Comparison of ENCODE assay signal across 1 cellular context in genomic region chr10:22340362-22341189, GRCh38.
TF ChIP-seq lines count a peak whose summit lies in the region.

No MANE protein-coding gene starts in this region.

TF ChIP-seq in HEK293, 187 proteins besides CTCF, POLR2A, EP300 and RAD21 (continued from another document and continues in another):
- no peak for TF ChIP-seq ZNF148 (tag by site-specific recombination; IDR thresholded peaks at IDR 0.05; ENCODE audit: borderline replicate concordance)
- TF ChIP-seq, protein P1, sequence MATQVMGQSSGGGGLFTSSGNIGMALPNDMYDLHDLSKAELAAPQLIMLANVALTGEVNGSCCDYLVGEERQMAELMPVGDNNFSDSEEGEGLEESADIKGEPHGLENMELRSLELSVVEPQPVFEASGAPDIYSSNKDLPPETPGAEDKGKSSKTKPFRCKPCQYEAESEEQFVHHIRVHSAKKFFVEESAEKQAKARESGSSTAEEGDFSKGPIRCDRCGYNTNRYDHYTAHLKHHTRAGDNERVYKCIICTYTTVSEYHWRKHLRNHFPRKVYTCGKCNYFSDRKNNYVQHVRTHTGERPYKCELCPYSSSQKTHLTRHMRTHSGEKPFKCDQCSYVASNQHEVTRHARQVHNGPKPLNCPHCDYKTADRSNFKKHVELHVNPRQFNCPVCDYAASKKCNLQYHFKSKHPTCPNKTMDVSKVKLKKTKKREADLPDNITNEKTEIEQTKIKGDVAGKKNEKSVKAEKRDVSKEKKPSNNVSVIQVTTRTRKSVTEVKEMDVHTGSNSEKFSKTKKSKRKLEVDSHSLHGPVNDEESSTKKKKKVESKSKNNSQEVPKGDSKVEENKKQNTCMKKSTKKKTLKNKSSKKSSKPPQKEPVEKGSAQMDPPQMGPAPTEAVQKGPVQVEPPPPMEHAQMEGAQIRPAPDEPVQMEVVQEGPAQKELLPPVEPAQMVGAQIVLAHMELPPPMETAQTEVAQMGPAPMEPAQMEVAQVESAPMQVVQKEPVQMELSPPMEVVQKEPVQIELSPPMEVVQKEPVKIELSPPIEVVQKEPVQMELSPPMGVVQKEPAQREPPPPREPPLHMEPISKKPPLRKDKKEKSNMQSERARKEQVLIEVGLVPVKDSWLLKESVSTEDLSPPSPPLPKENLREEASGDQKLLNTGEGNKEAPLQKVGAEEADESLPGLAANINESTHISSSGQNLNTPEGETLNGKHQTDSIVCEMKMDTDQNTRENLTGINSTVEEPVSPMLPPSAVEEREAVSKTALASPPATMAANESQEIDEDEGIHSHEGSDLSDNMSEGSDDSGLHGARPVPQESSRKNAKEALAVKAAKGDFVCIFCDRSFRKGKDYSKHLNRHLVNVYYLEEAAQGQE (tag by site-specific recombination; IDR thresholded peaks at IDR 0.05) = no peak
- TF ChIP-seq ZFP41 (tag by site-specific recombination; IDR thresholded peaks at IDR 0.05; ENCODE audit: borderline replicate concordance) = no peak
- TF ChIP-seq ZSCAN23 (tag by site-specific recombination; IDR thresholded peaks at IDR 0.05) = no peak
- peak; percentile 39; the same call in 1 of the 2 replicates for TF ChIP-seq ZBTB48 (tag by site-specific recombination; IDR thresholded peaks at IDR 0.05)
- no peak for TF ChIP-seq HIC1 (tag by site-specific recombination; IDR thresholded peaks at IDR 0.05)
- TF ChIP-seq, protein P2, sequence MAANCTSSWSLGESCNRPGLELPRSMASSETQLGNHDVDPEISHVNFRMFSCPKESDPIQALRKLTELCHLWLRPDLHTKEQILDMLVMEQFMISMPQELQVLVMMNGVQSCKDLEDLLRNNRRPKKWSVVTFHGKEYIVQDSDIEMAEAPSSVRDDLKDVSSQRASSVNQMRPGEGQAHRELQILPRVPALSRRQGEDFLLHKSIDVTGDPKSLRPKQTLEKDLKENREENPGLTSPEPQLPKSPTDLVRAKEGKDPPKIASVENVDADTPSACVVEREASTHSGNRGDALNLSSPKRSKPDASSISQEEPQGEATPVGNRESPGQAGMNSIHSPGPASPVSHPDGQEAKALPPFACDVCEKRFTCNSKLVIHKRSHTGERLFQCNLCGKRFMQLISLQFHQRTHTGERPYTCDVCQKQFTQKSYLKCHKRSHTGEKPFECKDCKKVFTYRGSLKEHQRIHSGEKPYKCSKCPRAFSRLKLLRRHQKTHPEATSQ (tag by site-specific recombination; IDR thresholded peaks at IDR 0.05) = 0 out of 2 replicates have a peak, but pooled peaks have one; percentile 25
- TF ChIP-seq ZNF140 (tag by site-specific recombination; IDR thresholded peaks at IDR 0.05) = no peak
- TF ChIP-seq ZNF24 (tag by site-specific recombination; IDR thresholded peaks at IDR 0.05) = no peak
- peak; percentile 27; the same call in 1 of the 2 replicates for TF ChIP-seq ZBTB8A (tag by site-specific recombination; IDR thresholded peaks at IDR 0.05)
- TF ChIP-seq ZNF214 (tag by site-specific recombination; IDR thresholded peaks at IDR 0.05; ENCODE audit: borderline replicate concordance) = no peak
- TF ChIP-seq ZNF571 (tag by site-specific recombination; IDR thresholded peaks at IDR 0.05) = no peak
- no peak for TF ChIP-seq ZNF175 (tag by site-specific recombination; IDR thresholded peaks at IDR 0.05)
- TF ChIP-seq SP2 (tag by site-specific recombination; IDR thresholded peaks at IDR 0.05) = peak; percentile 36; the same call in 1 of the 2 replicates
- no peak for TF ChIP-seq ZNF558 (tag by site-specific recombination; IDR thresholded peaks at IDR 0.05)
- no peak for TF ChIP-seq ZNF157 (tag by site-specific recombination; IDR thresholded peaks at IDR 0.05)
- 0 out of 2 replicates have a peak, but pooled peaks have one; percentile 5 for TF ChIP-seq ZNF76 (tag by site-specific recombination; IDR thresholded peaks at IDR 0.05; ENCODE audit: borderline replicate concordance, low read depth)
- no peak for TF ChIP-seq ZNF18 (tag by site-specific recombination; IDR thresholded peaks at IDR 0.05)
- no peak for TF ChIP-seq FEZF1 (tag by site-specific recombination; IDR thresholded peaks at IDR 0.05)
- peak; percentile 52; the same call in 1 of the 2 replicates for TF ChIP-seq ZEB2 (tag by site-specific recombination; IDR thresholded peaks at IDR 0.05)
- TF ChIP-seq ZNF610 (tag by site-specific recombination; IDR thresholded peaks at IDR 0.05; ENCODE audit: borderline replicate concordance) = no peak
- no peak for TF ChIP-seq KLF9 (tag by site-specific recombination; IDR thresholded peaks at IDR 0.05; ENCODE audit: low read depth)
- no peak for TF ChIP-seq ZNF37A (tag by site-specific recombination; IDR thresholded peaks at IDR 0.05)
- no peak for TF ChIP-seq ZNF548 (tag by site-specific recombination; IDR thresholded peaks at IDR 0.05)
- TF ChIP-seq ZNF510 (tag by site-specific recombination; IDR thresholded peaks at IDR 0.05; ENCODE audit: insufficient replicate concordance) = no peak
- no peak for TF ChIP-seq ZNF354C (tag by site-specific recombination; IDR thresholded peaks at IDR 0.05; ENCODE audit: borderline replicate concordance, low read depth)
- TF ChIP-seq ZNF146 (tag by site-specific recombination; IDR thresholded peaks at IDR 0.05) = no peak
- TF ChIP-seq, protein P3, sequence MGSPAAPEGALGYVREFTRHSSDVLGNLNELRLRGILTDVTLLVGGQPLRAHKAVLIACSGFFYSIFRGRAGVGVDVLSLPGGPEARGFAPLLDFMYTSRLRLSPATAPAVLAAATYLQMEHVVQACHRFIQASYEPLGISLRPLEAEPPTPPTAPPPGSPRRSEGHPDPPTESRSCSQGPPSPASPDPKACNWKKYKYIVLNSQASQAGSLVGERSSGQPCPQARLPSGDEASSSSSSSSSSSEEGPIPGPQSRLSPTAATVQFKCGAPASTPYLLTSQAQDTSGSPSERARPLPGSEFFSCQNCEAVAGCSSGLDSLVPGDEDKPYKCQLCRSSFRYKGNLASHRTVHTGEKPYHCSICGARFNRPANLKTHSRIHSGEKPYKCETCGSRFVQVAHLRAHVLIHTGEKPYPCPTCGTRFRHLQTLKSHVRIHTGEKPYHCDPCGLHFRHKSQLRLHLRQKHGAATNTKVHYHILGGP (tag by site-specific recombination; IDR thresholded peaks at IDR 0.05) = no peak
- TF ChIP-seq ZNF623 (tag by site-specific recombination; IDR thresholded peaks at IDR 0.05) = no peak
- TF ChIP-seq GFI1B (tag by site-specific recombination; IDR thresholded peaks at IDR 0.05) = no peak
- peak; percentile 69; the same call in 1 of the 2 replicates for TF ChIP-seq ZNF423 (tag by site-specific recombination; IDR thresholded peaks at IDR 0.05)
- TF ChIP-seq ZXDB (tag by site-specific recombination; IDR thresholded peaks at IDR 0.05) = peak; percentile 69; the same call in 1 of the 2 replicates
- no peak for TF ChIP-seq ZNF132 (tag by site-specific recombination; IDR thresholded peaks at IDR 0.05; ENCODE audit: borderline replicate concordance)
- no peak for TF ChIP-seq ZNF112 (tag by site-specific recombination; IDR thresholded peaks at IDR 0.05)
- no peak for TF ChIP-seq ZNF169 (tag by site-specific recombination; IDR thresholded peaks at IDR 0.05)
- TF ChIP-seq ZNF133 (tag by site-specific recombination; IDR thresholded peaks at IDR 0.05) = no peak
- TF ChIP-seq, protein P4, sequence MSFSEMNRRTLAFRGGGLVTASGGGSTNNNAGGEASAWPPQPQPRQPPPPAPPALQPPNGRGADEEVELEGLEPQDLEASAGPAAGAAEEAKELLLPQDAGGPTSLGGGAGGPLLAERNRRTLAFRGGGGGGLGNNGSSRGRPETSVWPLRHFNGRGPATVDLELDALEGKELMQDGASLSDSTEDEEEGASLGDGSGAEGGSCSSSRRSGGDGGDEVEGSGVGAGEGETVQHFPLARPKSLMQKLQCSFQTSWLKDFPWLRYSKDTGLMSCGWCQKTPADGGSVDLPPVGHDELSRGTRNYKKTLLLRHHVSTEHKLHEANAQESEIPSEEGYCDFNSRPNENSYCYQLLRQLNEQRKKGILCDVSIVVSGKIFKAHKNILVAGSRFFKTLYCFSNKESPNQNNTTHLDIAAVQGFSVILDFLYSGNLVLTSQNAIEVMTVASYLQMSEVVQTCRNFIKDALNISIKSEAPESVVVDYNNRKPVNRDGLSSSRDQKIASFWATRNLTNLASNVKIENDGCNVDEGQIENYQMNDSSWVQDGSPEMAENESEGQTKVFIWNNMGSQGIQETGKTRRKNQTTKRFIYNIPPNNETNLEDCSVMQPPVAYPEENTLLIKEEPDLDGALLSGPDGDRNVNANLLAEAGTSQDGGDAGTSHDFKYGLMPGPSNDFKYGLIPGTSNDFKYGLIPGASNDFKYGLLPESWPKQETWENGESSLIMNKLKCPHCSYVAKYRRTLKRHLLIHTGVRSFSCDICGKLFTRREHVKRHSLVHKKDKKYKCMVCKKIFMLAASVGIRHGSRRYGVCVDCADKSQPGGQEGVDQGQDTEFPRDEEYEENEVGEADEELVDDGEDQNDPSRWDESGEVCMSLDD (tag by site-specific recombination; IDR thresholded peaks at IDR 0.05) = peak; percentile 46; the same call in 1 of the 2 replicates
- no peak for TF ChIP-seq ZBTB49 (tag by site-specific recombination; IDR thresholded peaks at IDR 0.05; ENCODE audit: low read depth)
